10 cellular contexts compared by ENCODE assay signal in the genomic region with DNA sequence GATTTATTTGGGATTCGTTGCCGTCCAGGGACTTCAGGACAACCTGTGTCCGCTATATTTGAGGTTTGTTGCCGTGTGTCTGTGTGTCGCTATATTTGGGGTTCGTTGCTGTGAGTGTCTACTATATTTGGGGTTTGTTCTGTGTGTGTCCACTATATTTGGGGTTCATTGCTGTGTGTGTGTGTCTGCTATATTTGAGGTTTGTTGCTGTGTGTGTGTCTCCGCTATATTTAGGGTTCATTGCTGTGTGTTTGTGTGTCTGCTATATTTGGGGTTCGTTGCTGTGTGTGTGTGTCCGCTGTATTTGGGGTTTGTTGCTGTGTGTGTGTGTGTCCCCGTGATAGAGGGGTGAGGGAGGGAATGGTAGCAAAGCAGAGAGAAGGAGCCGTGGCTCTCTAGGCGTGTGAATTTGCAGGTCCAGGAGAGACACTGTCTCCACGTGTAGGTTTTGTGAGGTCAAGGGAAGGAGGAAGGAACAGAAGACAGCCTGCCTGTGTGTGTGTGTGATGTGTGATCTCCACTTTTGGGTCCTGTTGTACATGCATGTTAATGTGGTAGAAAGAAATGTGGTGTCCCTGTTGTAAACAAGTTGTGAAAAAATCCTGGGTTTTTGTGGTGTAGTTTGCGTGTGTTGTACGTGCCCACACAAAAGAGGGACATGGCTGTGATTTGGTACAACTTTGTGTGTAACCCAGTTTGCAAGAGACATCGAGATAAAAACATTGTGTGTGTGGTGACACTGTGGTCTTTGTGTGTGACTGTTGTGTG. TPM values are rescaled to one million over a fixed set of nuclear protein-coding genes. Genes with fewer than 3 reads are reported as not detected.
DNase-seq lines count a peak whose midpoint lies in the region; ATAC-seq and TF ChIP-seq lines count a peak whose summit lies in the region.
"Had no signal": no experiment of that assay in that cellular context is flagged by ENCODE, and none has a peak within 500 bp of the region (broad histone marks: within the 10 kb centered on the region; RNA-seq: fewer than 3 reads in every experiment).

No MANE protein-coding gene starts in this region.

- no peak for TF ChIP-seq POLR2A in vagina (IDR thresholded peaks at IDR 0.05)

- H4K8ac ChIP-seq in mesenchymal stem cell (ENCODE audit: low read length) = no peak overlapping the region

- H2BK15ac ChIP-seq in mesenchymal stem cell (ENCODE audit: low read depth, poor library complexity, severe bottlenecking) = no peak overlapping the region

- TF ChIP-seq CTCF in right atrium auricular region (IDR thresholded peaks at IDR 0.05) = no peak
- TF ChIP-seq CTCF in brain microvascular endothelial cell (IDR thresholded peaks at IDR 0.05; ENCODE audit: low read depth, low read length, missing control alignments) = no peak
- TF ChIP-seq CTCF in vagina (IDR thresholded peaks at IDR 0.05) = no peak
- TF ChIP-seq CTCF in activated CD8-positive, alpha-beta T cell treated with anti-CD3 and anti-CD28 coated beads for 36 hours (IDR thresholded peaks at IDR 0.05) = no peak

- peak overlapping the region; percentile 79 for H3K9ac ChIP-seq in mesenchymal stem cell (ENCODE audit: low read length)

- no peak overlapping the region for H2BK120ac ChIP-seq in mesenchymal stem cell (ENCODE audit: low read depth, low read length)

- ATAC-seq in Right ventricle myocardium inferior = no peak
- ATAC-seq in activated CD8-positive, alpha-beta T cell treated with anti-CD3 and anti-CD28 coated beads for 36 hours = no peak

- peaks cover 29% of the 10 kb centered on the region for H3K36me3 Mint-ChIP-seq in activated CD8-positive, alpha-beta T cell treated with anti-CD3 and anti-CD28 coated beads for 36 hours (ENCODE audit: low read depth)
- H3K36me3 Mint-ChIP-seq: activated naive CD8-positive, alpha-beta T cell had no signal

- peaks cover 17% of the 10 kb centered on the region for H3K79me1 ChIP-seq in mesenchymal stem cell (replicated peaks; ENCODE audit: low read length, poor library complexity, severe bottlenecking)

- H3K4me1 Mint-ChIP-seq in activated CD8-positive, alpha-beta T cell treated with anti-CD3 and anti-CD28 coated beads for 36 hours (ENCODE audit: low read depth) = peaks cover 25% of the 10 kb centered on the region

- H3K36me3 ChIP-seq in right atrium auricular region (no peaks in the 10 kb centered on the region), brain microvascular endothelial cell (replicated peaks) (no peaks in the 10 kb centered on the region), mesenchymal stem cell (ENCODE audit: control insufficient read depth in 1 of 2, insufficient read depth in 2 of 2, low read depth in 1 of 2, low read length in 2 of 2) (no peaks in the 10 kb centered on the region), vagina (no peaks in the 10 kb centered on the region)

- H2AK5ac ChIP-seq in mesenchymal stem cell (ENCODE audit: low read length, severe bottlenecking) = no peak overlapping the region

- POLR2A ChIA-PET in activated CD8-positive, alpha-beta T cell treated with anti-CD3 and anti-CD28 coated beads for 36 hours (lab: Charles Lee) = interaction anchor here (3.6 to 3.7 kb wide), 2 partner anchors 22 to 53 kb away, joined by 30 to 62 read pairs; a partner anchor contains a TSS

- H3K4ac ChIP-seq in mesenchymal stem cell (ENCODE audit: low read depth in 1 of 2, low read length in 2 of 2) = peak overlapping the region in 1 of 2 experiments; percentile 43

- 57% methylated on average over 16 of the region's 16 CpGs for WGBS in mesenchymal stem cell

- no peak overlapping the region for H3K23ac ChIP-seq in mesenchymal stem cell (ENCODE audit: low read length in 2 of 2)

- H3K9me3 ChIP-seq in right atrium auricular region (no peaks in the 10 kb centered on the region), mesenchymal stem cell (ENCODE audit: control insufficient read depth, low read length) (no peaks in the 10 kb centered on the region), vagina (no peaks in the 10 kb centered on the region)

- no peak overlapping the region for H3K14ac ChIP-seq in mesenchymal stem cell (ENCODE audit: low read length in 2 of 2)

- peak overlapping the region in 1 of 2 experiments; percentile 34 for H3K18ac ChIP-seq in mesenchymal stem cell (ENCODE audit: low read depth in 1 of 2, low read length in 2 of 2)

- no peak overlapping the region for H3K4me3 Mint-ChIP-seq in activated CD8-positive, alpha-beta T cell treated with anti-CD3 and anti-CD28 coated beads for 36 hours
- H3K4me3 Mint-ChIP-seq: activated naive CD8-positive, alpha-beta T cell had no signal

- no peak for DNase-seq in right atrium auricular region (ENCODE audit: low spot score)
- no peak for DNase-seq in Right ventricle myocardium inferior (ENCODE audit: missing footprints)
- DNase-seq in brain microvascular endothelial cell = no peak
- DNase-seq in mesenchymal stem cell = no peak
- no peak for DNase-seq in vagina (ENCODE audit: extremely low spot score in 2 of 2)
- DNase-seq in NCI-H1092 treated with DMSO at 0.1 percent for 48 hours (lab: John Stamatoyannopoulos, UW) = no peak
- DNase-seq in activated CD8-positive, alpha-beta T cell treated with anti-CD3 and anti-CD28 coated beads for 36 hours = no peak
- DNase-seq in NCI-H1092 (lab: John Stamatoyannopoulos, UW) = no peak
- DNase-seq: stimulated activated CD4-positive, alpha-beta T cell treated with anti-CD3 and anti-CD28 coated beads, Interleukin-2, amount 100 ng/mL, for 24 hours had no signal

- H3K4me2 ChIP-seq in mesenchymal stem cell (ENCODE audit: low read length, poor library complexity, severe bottlenecking) = peak overlapping the region; percentile 50

- CTCF ChIA-PET in activated CD8-positive, alpha-beta T cell treated with anti-CD3 and anti-CD28 coated beads for 36 hours (lab: Charles Lee) = no interaction called here

- no peak overlapping the region for H3K27ac ChIP-seq in right atrium auricular region
- H3K27ac ChIP-seq in brain microvascular endothelial cell = no peak overlapping the region
- H3K27ac ChIP-seq in mesenchymal stem cell (ENCODE audit: low read length, poor library complexity, severe bottlenecking) = no peak overlapping the region
- no peak overlapping the region for H3K27ac ChIP-seq in vagina

- H2AFZ ChIP-seq in mesenchymal stem cell (ENCODE audit: low read depth, low read length) = no peak overlapping the region

- no peaks in the 10 kb centered on the region for H3K9me3 Mint-ChIP-seq in activated CD8-positive, alpha-beta T cell treated with anti-CD3 and anti-CD28 coated beads for 36 hours

- in situ Hi-C loops in brain microvascular endothelial cell (cut with HindIII; ENCODE audit: low pct_ligation_motif_present, low sequenced_read_pairs) = no loop called here

- H3K4me1 ChIP-seq in right atrium auricular region (peaks cover 0 to 45% of the 10 kb centered on the region in 2 donors), mesenchymal stem cell (ENCODE audit: control insufficient read depth, insufficient read depth, low read depth, low read length) (peaks cover 32% of the 10 kb centered on the region), vagina (peaks cover 38% of the 10 kb centered on the region)

- no peak overlapping the region for H2BK5ac ChIP-seq in mesenchymal stem cell (ENCODE audit: low read depth, low read length, poor library complexity, severe bottlenecking)

- no peak overlapping the region for H4K91ac ChIP-seq in mesenchymal stem cell (ENCODE audit: low read length)

- H3K27ac Mint-ChIP-seq in activated CD8-positive, alpha-beta T cell treated with anti-CD3 and anti-CD28 coated beads for 36 hours = no peak overlapping the region
- H3K27ac Mint-ChIP-seq: activated naive CD8-positive, alpha-beta T cell had no signal

- intact Hi-C loops in Right ventricle myocardium inferior (cut with DNase I) = no loop called here
- intact Hi-C loops in vagina (cut with DNase I) = no loop called here
- intact Hi-C loops in activated CD8-positive, alpha-beta T cell treated with anti-CD3 and anti-CD28 coated beads for 36 hours (cut with micrococcal nuclease) = no loop called here

- peak overlapping the region in 1 of 2 experiments; percentile 12 for H2BK12ac ChIP-seq in mesenchymal stem cell (ENCODE audit: low read length in 2 of 2)

- H3K4me3 ChIP-seq in right atrium auricular region (peak overlapping the region; percentile 71 to 89), brain microvascular endothelial cell (ENCODE audit: low read depth, low read length) (peak overlapping the region; percentile 73), mesenchymal stem cell (ENCODE audit: insufficient read depth in 1 of 2, low read depth in 1 of 2, low read length in 2 of 2) (peak overlapping the region in 1 of 2 experiments; percentile 86), vagina (peak overlapping the region; percentile 76 to 95)

- no peaks in the 10 kb centered on the region for H3K27me3 Mint-ChIP-seq in activated CD8-positive, alpha-beta T cell treated with anti-CD3 and anti-CD28 coated beads for 36 hours
- H3K27me3 Mint-ChIP-seq: activated naive CD8-positive, alpha-beta T cell had no signal

- H3K27me3 ChIP-seq in right atrium auricular region (no peaks in the 10 kb centered on the region), brain microvascular endothelial cell (replicated peaks) (no peaks in the 10 kb centered on the region), mesenchymal stem cell (ENCODE audit: control insufficient read depth in 1 of 2, insufficient read depth in 1 of 2, low read length in 2 of 2) (no peaks in the 10 kb centered on the region), vagina (no peaks in the 10 kb centered on the region)

RNA-seq across cellular contexts. Expression of a gene that starts 56.2 kb away (rescaled TPM):
- 100 to 1,000 TPM in 1 of 2 donors, 10 to 100 TPM in 1; 83.7 to 152 TPM for total RNA-seq in right atrium auricular region
- total RNA-seq in Right ventricle myocardium inferior = 49.3 TPM
- polyA plus RNA-seq in mesenchymal stem cell (2013, experiment 1 of 2) = 229 TPM
- 222 TPM for polyA plus RNA-seq in mesenchymal stem cell (2013, experiment 2 of 2)
- 93.8 TPM for total RNA-seq in vagina
- 100 to 1,000 TPM; 118 to 127 TPM for total RNA-seq in activated CD8-positive, alpha-beta T cell treated with anti-CD3 and anti-CD28 coated beads for 36 hours
